ENCODE assay signal across 1 cellular context in the genomic region with DNA sequence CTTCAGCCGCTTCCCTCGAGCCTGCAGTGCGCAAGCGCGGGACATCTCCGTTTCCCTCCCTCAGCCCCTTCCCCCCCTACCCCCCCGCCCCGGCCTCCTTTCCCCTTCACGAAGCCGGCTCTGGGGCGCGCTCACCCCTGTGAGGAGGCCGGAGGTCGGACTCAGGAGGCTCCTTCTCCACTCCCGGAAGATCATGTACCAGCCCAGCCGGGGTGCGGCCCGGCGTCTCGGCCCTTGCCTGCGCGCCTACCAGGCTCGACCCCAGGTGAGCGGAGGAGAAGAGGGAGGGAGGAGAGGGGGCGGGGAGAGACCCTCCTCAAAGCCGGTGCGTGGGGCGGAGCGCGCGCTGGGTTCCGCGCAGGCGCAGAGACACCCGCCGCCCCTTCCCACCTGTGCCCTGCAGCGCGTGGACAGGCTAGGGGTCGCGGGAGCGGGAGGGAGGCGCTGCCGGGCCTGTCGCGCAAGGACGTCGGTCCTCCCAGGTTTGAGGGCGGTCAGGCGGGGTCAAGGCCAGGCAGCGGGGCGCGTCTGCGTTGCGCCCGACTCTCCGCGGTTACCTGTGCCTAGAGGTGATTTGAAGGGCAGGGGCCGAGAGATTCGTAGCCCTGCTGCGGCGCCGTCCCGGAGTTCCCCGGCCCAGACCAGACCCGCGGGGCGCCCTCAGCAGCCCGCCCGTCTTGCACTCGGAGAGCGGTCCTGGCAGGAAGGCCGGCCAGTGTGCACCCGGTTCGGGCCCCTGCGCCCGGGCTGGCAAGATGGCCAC.
A peak's percentile ranks its signal among the peaks of the same experiment; 100 is the strongest.
TF ChIP-seq lines count a peak whose summit lies in the region.

C6orf136 (plus strand) TSS at position 95 of the 763 bp plus-strand sequence; CDS start at position 194, 99 bp downstream.

TF ChIP-seq in K562, 482 proteins besides CTCF, POLR2A, EP300 and RAD21 (continued from another document and continues in another):
- TF ChIP-seq, protein P1, sequence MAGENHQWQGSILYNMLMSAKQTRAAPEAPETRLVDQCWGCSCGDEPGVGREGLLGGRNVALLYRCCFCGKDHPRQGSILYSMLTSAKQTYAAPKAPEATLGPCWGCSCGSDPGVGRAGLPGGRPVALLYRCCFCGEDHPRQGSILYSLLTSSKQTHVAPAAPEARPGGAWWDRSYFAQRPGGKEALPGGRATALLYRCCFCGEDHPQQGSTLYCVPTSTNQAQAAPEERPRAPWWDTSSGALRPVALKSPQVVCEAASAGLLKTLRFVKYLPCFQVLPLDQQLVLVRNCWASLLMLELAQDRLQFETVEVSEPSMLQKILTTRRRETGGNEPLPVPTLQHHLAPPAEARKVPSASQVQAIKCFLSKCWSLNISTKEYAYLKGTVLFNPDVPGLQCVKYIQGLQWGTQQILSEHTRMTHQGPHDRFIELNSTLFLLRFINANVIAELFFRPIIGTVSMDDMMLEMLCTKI (IDR thresholded peaks at IDR 0.05; ENCODE audit: partially characterized antibody) = no peak
- TF ChIP-seq CTBP1 (IDR thresholded peaks at IDR 0.05; ENCODE audit: borderline replicate concordance) (peak; percentile 95), SIRT6 (IDR thresholded peaks at IDR 0.05; ENCODE audit: low read depth, low read length) (no peak), PHB (CRISPR knock-in tag; IDR thresholded peaks at IDR 0.05) (no peak), HNRNPH1 (optimal IDR thresholded peaks at IDR 0.05; ENCODE audit: low read depth, low read length) (peak; percentile 39), STAT5B (CRISPR knock-in tag; IDR thresholded peaks at IDR 0.05) (no peak), BRD9 (IDR thresholded peaks at IDR 0.05; ENCODE audit: low read depth, partially characterized antibody) (no peak), XRCC5 (IDR thresholded peaks at IDR 0.05; ENCODE audit: low read depth, low read length) (peak; percentile 80; the same call in 1 of the 2 replicates), ETV5 (CRISPR knock-in tag; IDR thresholded peaks at IDR 0.05; ENCODE audit: low read depth) (peak; percentile 60), CBX5 (IDR thresholded peaks at IDR 0.05; ENCODE audit: borderline replicate concordance, low read depth) (no peak), EHMT2 (IDR thresholded peaks at IDR 0.05) (no peak), KAT8 (IDR thresholded peaks at IDR 0.05; ENCODE audit: low read depth) (no peak), HINFP (tag; conservative IDR thresholded peaks at IDR 0.05; ENCODE audit: low read depth) (no peak), ZEB2 (IDR thresholded peaks at IDR 0.05) (peak; percentile 80), MED1 (CRISPR knock-in tag; IDR thresholded peaks at IDR 0.05; ENCODE audit: borderline replicate concordance) (no peak), HDAC6 (IDR thresholded peaks at IDR 0.05; ENCODE audit: low read depth, low read length) (no peak), ZNF212 (CRISPR knock-in tag; IDR thresholded peaks at IDR 0.05) (no peak), SRF (CRISPR knock-in tag; IDR thresholded peaks at IDR 0.05) (peak in 1 of 2 experiments; percentile 57; a peak in 2 of 4 replicates), ZNF398 (CRISPR knock-in tag; IDR thresholded peaks at IDR 0.05) (no peak), FOXP1 (CRISPR knock-in tag; IDR thresholded peaks at IDR 0.05) (peak; percentile 21), NFE2 (IDR thresholded peaks at IDR 0.05; ENCODE audit: low read depth) (no peak), ZFPM2 (CRISPR knock-in tag; IDR thresholded peaks at IDR 0.05) (no peak), SAP30 (IDR thresholded peaks at IDR 0.05; ENCODE audit: borderline replicate concordance, insufficient read depth, low read depth, low read length, poor library complexity, severe bottlenecking) (peak; percentile 90), TRIM24 (IDR thresholded peaks at IDR 0.05) (no peak), TOE1 (IDR thresholded peaks at IDR 0.05; ENCODE audit: borderline replicate concordance) (peak; percentile 39; the same call in 1 of the 2 replicates), TOE1 (CRISPR knock-in tag; IDR thresholded peaks at IDR 0.05; ENCODE audit: borderline replicate concordance, low read depth) (peak; percentile 72), HES1 (IDR thresholded peaks at IDR 0.05; ENCODE audit: low read depth) (no peak), ZNF146 (CRISPR knock-in tag; IDR thresholded peaks at IDR 0.05; ENCODE audit: unreplicated experiment) (no peak), ZNF318 (IDR thresholded peaks at IDR 0.05; ENCODE audit: borderline replicate concordance in 1 of 2, low read depth in 1 of 2) (no peak), C11orf30 (IDR thresholded peaks at IDR 0.05; ENCODE audit: low read depth) (no peak), DIDO1 (tag; IDR thresholded peaks at IDR 0.05; ENCODE audit: low read depth) (no peak), RBBP5 (IDR thresholded peaks at IDR 0.05; ENCODE audit: borderline replicate concordance, insufficient read depth, low read length, poor library complexity, severe bottlenecking) (peak; percentile 89), CBFB (CRISPR knock-in tag; IDR thresholded peaks at IDR 0.05) (peak; percentile 79; the same call in 1 of the 2 replicates), SAFB (IDR thresholded peaks at IDR 0.05; ENCODE audit: borderline replicate concordance, low read depth, low read length) (peak; percentile 79)
- TF ChIP-seq, protein P2, sequence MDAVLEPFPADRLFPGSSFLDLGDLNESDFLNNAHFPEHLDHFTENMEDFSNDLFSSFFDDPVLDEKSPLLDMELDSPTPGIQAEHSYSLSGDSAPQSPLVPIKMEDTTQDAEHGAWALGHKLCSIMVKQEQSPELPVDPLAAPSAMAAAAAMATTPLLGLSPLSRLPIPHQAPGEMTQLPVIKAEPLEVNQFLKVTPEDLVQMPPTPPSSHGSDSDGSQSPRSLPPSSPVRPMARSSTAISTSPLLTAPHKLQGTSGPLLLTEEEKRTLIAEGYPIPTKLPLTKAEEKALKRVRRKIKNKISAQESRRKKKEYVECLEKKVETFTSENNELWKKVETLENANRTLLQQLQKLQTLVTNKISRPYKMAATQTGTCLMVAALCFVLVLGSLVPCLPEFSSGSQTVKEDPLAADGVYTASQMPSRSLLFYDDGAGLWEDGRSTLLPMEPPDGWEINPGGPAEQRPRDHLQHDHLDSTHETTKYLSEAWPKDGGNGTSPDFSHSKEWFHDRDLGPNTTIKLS (IDR thresholded peaks at IDR 0.05; ENCODE audit: borderline replicate concordance, low read depth) = no peak
- TF ChIP-seq, protein P3, sequence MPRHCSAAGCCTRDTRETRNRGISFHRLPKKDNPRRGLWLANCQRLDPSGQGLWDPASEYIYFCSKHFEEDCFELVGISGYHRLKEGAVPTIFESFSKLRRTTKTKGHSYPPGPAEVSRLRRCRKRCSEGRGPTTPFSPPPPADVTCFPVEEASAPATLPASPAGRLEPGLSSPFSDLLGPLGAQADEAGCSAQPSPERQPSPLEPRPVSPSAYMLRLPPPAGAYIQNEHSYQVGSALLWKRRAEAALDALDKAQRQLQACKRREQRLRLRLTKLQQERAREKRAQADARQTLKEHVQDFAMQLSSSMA (CRISPR knock-in tag; IDR thresholded peaks at IDR 0.05) = no peak
- TF ChIP-seq, protein P4, sequence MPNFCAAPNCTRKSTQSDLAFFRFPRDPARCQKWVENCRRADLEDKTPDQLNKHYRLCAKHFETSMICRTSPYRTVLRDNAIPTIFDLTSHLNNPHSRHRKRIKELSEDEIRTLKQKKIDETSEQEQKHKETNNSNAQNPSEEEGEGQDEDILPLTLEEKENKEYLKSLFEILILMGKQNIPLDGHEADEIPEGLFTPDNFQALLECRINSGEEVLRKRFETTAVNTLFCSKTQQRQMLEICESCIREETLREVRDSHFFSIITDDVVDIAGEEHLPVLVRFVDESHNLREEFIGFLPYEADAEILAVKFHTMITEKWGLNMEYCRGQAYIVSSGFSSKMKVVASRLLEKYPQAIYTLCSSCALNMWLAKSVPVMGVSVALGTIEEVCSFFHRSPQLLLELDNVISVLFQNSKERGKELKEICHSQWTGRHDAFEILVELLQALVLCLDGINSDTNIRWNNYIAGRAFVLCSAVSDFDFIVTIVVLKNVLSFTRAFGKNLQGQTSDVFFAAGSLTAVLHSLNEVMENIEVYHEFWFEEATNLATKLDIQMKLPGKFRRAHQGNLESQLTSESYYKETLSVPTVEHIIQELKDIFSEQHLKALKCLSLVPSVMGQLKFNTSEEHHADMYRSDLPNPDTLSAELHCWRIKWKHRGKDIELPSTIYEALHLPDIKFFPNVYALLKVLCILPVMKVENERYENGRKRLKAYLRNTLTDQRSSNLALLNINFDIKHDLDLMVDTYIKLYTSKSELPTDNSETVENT (CRISPR knock-in tag; IDR thresholded peaks at IDR 0.05) = peak; percentile 83
- TF ChIP-seq, protein P5, sequence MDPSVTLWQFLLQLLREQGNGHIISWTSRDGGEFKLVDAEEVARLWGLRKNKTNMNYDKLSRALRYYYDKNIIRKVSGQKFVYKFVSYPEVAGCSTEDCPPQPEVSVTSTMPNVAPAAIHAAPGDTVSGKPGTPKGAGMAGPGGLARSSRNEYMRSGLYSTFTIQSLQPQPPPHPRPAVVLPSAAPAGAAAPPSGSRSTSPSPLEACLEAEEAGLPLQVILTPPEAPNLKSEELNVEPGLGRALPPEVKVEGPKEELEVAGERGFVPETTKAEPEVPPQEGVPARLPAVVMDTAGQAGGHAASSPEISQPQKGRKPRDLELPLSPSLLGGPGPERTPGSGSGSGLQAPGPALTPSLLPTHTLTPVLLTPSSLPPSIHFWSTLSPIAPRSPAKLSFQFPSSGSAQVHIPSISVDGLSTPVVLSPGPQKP (CRISPR knock-in tag; IDR thresholded peaks at IDR 0.05) = no peak
